In the genomic region with DNA sequence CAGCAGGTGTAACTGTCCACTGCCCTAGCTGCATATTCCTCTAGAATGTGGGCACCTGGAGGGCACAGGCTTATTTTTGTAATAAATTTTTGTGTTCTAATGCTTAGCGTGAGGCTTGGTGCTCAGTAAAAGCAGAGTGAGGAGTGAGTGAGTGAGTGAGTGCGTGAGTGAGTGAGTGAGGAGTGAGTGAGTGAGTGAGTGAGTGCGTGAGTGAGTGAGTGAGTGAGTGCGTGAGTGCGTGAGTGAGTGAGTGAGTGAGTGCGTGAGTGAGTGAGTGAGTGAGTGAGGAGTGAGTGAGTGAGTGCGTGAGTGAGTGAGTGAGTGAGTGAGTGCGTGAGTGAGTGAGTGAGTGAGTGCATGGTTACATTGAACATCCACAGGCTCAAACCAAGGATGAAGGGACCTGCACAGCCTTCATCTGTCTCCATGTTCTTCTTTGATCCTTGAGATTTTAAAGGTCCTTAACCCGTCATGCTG, we compare ENCODE assay signal across 35 cellular contexts.
"Had no signal": no experiment of that assay in that cellular context is flagged by ENCODE, and none has a peak within 500 bp of the region (broad histone marks: within the 10 kb centered on the region; RNA-seq: fewer than 3 reads in every experiment).

No MANE protein-coding gene starts in this region.

- H3K27ac Mint-ChIP-seq: activated B cell treated with CpG ODN at 0.5 μM for 24 hours; activated CD4-positive, alpha-beta T cell treated with anti-CD3 and anti-CD28 coated beads, Interleukin-2, amount 10 ng/mL, durations not matched to agents 7 days and 5 days; activated CD8-positive, alpha-beta T cell treated with anti-CD3 and anti-CD28 coated beads for 36 hours; activated naive CD4-positive, alpha-beta T cell treated with anti-CD3 and anti-CD28 coated beads for 36 hours; activated naive CD4-positive, alpha-beta T cell treated with anti-CD3 and anti-CD28 coated beads, Interleukin-2, amount 50 U/mL, for 72 hours; activated naive CD8-positive, alpha-beta T cell treated with anti-CD3 and anti-CD28 coated beads for 36 hours; activated T-cell treated with anti-CD3 and anti-CD28 coated beads, Interleukin-2, amount 50 U/mL, for 72 hours; activated T-helper 1 cell treated with anti-CD3 and anti-CD28 coated beads, Interleukin-12 subunit alpha, Interleukin-12 subunit beta, Interleukin-2, Interleukin-4 antibody, amounts not matched to agents 30 ng/mL and 10 ng/mL and 1 ng/mL, durations not matched to agents 14 hours and 24 hours and 36 hours; activated T-helper 17 cell treated with anti-CD3 and anti-CD28 coated beads, Interleukin-2, amount 50 U/mL, for 72 hours; T-helper 1 cell treated with Interleukin-12 subunit alpha and Interleukin-12 subunit beta and Interleukin-4 antibody, amounts not matched to agents 30 μg/mL and 1 μg/mL, for 36 hours; T-helper 2 cell treated with Interferon-gamma antibody and Interleukin-4, amounts not matched to agents 5 μg/mL and 100 μg/mL, for 36 hours had no signal

- DNase-seq: activated B cell treated with CpG ODN at 0.5 μM for 24 hours; activated CD4-positive, alpha-beta T cell treated with anti-CD3 and anti-CD28 coated beads for 48 hours; activated CD4-positive, alpha-beta T cell treated with anti-CD3 and anti-CD28 coated beads, Interleukin-2, amount 10 ng/mL, durations not matched to agents 7 days and 5 days; activated CD4-positive, alpha-beta T cell treated with anti-CD3 and anti-CD28 coated beads, Interleukin-2, amount 50 U/mL, for 48 hours; activated CD4-positive, CD25-positive, alpha-beta regulatory T cell treated with anti-CD3 and anti-CD28 coated beads, Interleukin-2, amount 50 U/mL, for 72 hours; activated CD8-positive, alpha-beta memory T cell treated with anti-CD3 and anti-CD28 coated beads, Interleukin-2, amount 50 U/mL, for 4 hours; activated CD8-positive, alpha-beta T cell treated with anti-CD3 and anti-CD28 coated beads for 36 hours; activated effector memory CD4-positive, alpha-beta T cell treated with anti-CD3 and anti-CD28 coated beads, Interleukin-2, amount 50 U/mL, for 16 hours; activated gamma-delta T cell treated with Interleukin-2 at 50 U/mL for 16 hours; activated naive CD4-positive, alpha-beta T cell; activated naive CD4-positive, alpha-beta T cell treated with anti-CD3 and anti-CD28 coated beads for 36 hours; activated naive CD4-positive, alpha-beta T cell treated with anti-CD3 and anti-CD28 coated beads, Interleukin-2, amount 50 U/mL, for 16 hours; activated naive CD8-positive, alpha-beta T cell treated with anti-CD3 and anti-CD28 coated beads for 36 hours; activated T-cell treated with anti-CD3 and anti-CD28 coated beads for 4 hours; activated T-cell treated with anti-CD3 and anti-CD28 coated beads, Interleukin-2, amount 50 U/mL, for 1 hour; activated T-cell treated with anti-CD3 and anti-CD28 coated beads, Interleukin-2, amount 50 U/mL, for 4 hours; activated T-cell treated with anti-CD3 and anti-CD28 coated beads, Interleukin-2, amount 50 U/mL, for 72 hours; adrenal gland; amniotic stem cell; aorta; body of pancreas; brain microvascular endothelial cell; central memory CD4-positive, alpha-beta T cell; T-helper 1 cell; T-helper 2 cell; T-helper 9 cell had no signal

- H3K4me3 ChIP-seq: adrenal gland, body of pancreas, breast epithelium had no signal

- H3K9me3 Mint-ChIP-seq: activated CD4-positive, alpha-beta T cell treated with anti-CD3 and anti-CD28 coated beads, Interleukin-2, amount 10 ng/mL, durations not matched to agents 7 days and 5 days; activated CD8-positive, alpha-beta T cell treated with anti-CD3 and anti-CD28 coated beads for 36 hours; activated naive CD4-positive, alpha-beta T cell treated with anti-CD3 and anti-CD28 coated beads for 36 hours; activated naive CD4-positive, alpha-beta T cell treated with anti-CD3 and anti-CD28 coated beads, Interleukin-2, amount 50 U/mL, for 72 hours; activated T-cell treated with anti-CD3 and anti-CD28 coated beads, Interleukin-2, amount 50 U/mL, for 4 hours; activated T-cell treated with anti-CD3 and anti-CD28 coated beads, Interleukin-2, amount 50 U/mL, for 72 hours; activated T-helper 1 cell treated with anti-CD3 and anti-CD28 coated beads, Interleukin-12 subunit alpha, Interleukin-12 subunit beta, Interleukin-2, Interleukin-4 antibody, amounts not matched to agents 30 ng/mL and 10 ng/mL and 1 ng/mL, durations not matched to agents 14 hours and 24 hours and 36 hours; activated T-helper 17 cell treated with anti-CD3 and anti-CD28 coated beads, Interleukin-2, amount 50 U/mL, for 72 hours; T-helper 1 cell treated with Interleukin-12 subunit alpha and Interleukin-12 subunit beta and Interleukin-4 antibody, amounts not matched to agents 30 μg/mL and 1 μg/mL, for 36 hours; T-helper 2 cell treated with Interferon-gamma antibody and Interleukin-4, amounts not matched to agents 5 μg/mL and 100 μg/mL, for 36 hours had no signal

- ATAC-seq: activated CD8-positive, alpha-beta T cell treated with anti-CD3 and anti-CD28 coated beads for 36 hours; activated naive CD4-positive, alpha-beta T cell treated with anti-CD3 and anti-CD28 coated beads, Interleukin-2, amount 50 U/mL, for 72 hours; activated T-cell treated with anti-CD3 and anti-CD28 coated beads, Interleukin-2, amount 50 U/mL, for 4 hours; activated T-cell treated with anti-CD3 and anti-CD28 coated beads, Interleukin-2, amount 50 U/mL, for 72 hours; activated T-helper 17 cell treated with anti-CD3 and anti-CD28 coated beads, Interleukin-2, amount 50 U/mL, for 72 hours; body of pancreas had no signal

- H3K4me1 ChIP-seq: adrenal gland, body of pancreas, breast epithelium had no signal

- H3K27ac ChIP-seq: adrenal gland, body of pancreas, brain microvascular endothelial cell, breast epithelium, VCaP had no signal

- H3K4me3 Mint-ChIP-seq: activated B cell treated with CpG ODN at 0.5 μM for 24 hours; activated CD4-positive, alpha-beta T cell treated with anti-CD3 and anti-CD28 coated beads, Interleukin-2, amount 10 ng/mL, durations not matched to agents 7 days and 5 days; activated CD8-positive, alpha-beta T cell treated with anti-CD3 and anti-CD28 coated beads for 36 hours; activated naive CD4-positive, alpha-beta T cell treated with anti-CD3 and anti-CD28 coated beads for 36 hours; activated naive CD8-positive, alpha-beta T cell treated with anti-CD3 and anti-CD28 coated beads for 36 hours; activated T-cell treated with anti-CD3 and anti-CD28 coated beads, Interleukin-2, amount 50 U/mL, for 4 hours; activated T-cell treated with anti-CD3 and anti-CD28 coated beads, Interleukin-2, amount 50 U/mL, for 72 hours; activated T-helper 1 cell treated with anti-CD3 and anti-CD28 coated beads, Interleukin-12 subunit alpha, Interleukin-12 subunit beta, Interleukin-2, Interleukin-4 antibody, amounts not matched to agents 30 ng/mL and 10 ng/mL and 1 ng/mL, durations not matched to agents 14 hours and 24 hours and 36 hours; activated T-helper 17 cell treated with anti-CD3 and anti-CD28 coated beads, Interleukin-2, amount 50 U/mL, for 72 hours; T-helper 1 cell treated with Interleukin-12 subunit alpha and Interleukin-12 subunit beta and Interleukin-4 antibody, amounts not matched to agents 30 μg/mL and 1 μg/mL, for 36 hours; T-helper 2 cell treated with Interferon-gamma antibody and Interleukin-4, amounts not matched to agents 5 μg/mL and 100 μg/mL, for 36 hours had no signal

- FAIRE-seq: astrocyte, TTC549 had no signal

- H3K36me3 Mint-ChIP-seq: activated naive CD4-positive, alpha-beta T cell treated with anti-CD3 and anti-CD28 coated beads, Interleukin-2, amount 50 U/mL, for 72 hours; activated naive CD8-positive, alpha-beta T cell treated with anti-CD3 and anti-CD28 coated beads for 36 hours had no signal

- H3K27me3 ChIP-seq: adrenal gland, body of pancreas, brain microvascular endothelial cell, breast epithelium had no signal

- H3K9me3 ChIP-seq: adrenal gland, body of pancreas, breast epithelium had no signal

- H3K36me3 ChIP-seq: adrenal gland, brain microvascular endothelial cell, breast epithelium had no signal

- H3K27me3 Mint-ChIP-seq: activated B cell treated with CpG ODN at 0.5 μM for 24 hours; activated CD4-positive, alpha-beta T cell treated with anti-CD3 and anti-CD28 coated beads, Interleukin-2, amount 10 ng/mL, durations not matched to agents 7 days and 5 days had no signal

- H3K4me1 Mint-ChIP-seq: activated B cell treated with CpG ODN at 0.5 μM for 24 hours; activated CD4-positive, alpha-beta T cell treated with anti-CD3 and anti-CD28 coated beads, Interleukin-2, amount 10 ng/mL, durations not matched to agents 7 days and 5 days; activated naive CD8-positive, alpha-beta T cell treated with anti-CD3 and anti-CD28 coated beads for 36 hours; activated T-helper 17 cell treated with anti-CD3 and anti-CD28 coated beads, Interleukin-2, amount 50 U/mL, for 72 hours had no signal
